Comparison of ENCODE assay signal across 15 cellular contexts in the genomic region with DNA sequence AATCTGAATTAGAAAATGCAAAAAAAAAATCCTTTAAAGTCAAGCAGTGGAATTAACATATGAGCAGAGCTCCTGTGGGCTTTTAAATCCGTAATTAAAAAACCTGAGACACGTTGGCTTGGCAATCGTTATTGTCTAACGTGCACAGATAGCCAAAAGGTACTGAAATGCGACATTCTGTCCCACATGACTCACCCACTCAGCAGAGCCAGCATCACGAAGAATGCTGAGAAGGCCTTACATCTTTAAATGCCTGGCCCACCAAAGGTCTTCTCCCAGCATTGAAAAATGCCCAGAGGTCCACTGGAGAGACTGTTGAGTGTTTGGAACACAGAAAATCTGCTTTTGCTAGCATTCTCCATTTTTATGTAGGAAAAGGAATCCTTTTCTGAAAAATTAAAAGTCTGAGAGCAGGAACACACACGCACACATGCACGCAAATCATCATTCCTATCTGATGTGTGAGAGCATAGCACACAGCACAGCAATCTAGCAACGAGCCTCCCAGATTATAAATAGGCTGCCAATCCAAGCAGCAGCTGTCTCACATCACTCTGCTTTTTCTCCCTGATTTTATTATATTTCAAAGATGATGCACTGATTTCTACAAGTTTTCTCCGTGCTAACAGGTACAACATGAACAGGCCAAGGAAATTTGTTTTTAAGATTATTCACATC.
DNase-seq lines count a peak whose midpoint lies in the region; ATAC-seq and TF ChIP-seq lines count a peak whose summit lies in the region.
"Had no signal": no experiment of that assay in that cellular context is flagged by ENCODE, and none has a peak within 500 bp of the region (broad histone marks: within the 10 kb centered on the region; RNA-seq: fewer than 3 reads in every experiment).

No MANE protein-coding gene starts in this region.

- TF ChIP-seq CTCF in brain microvascular endothelial cell (IDR thresholded peaks at IDR 0.05; ENCODE audit: low read depth, low read length, missing control alignments) (no peak), thoracic aorta (IDR thresholded peaks at IDR 0.05) (no peak), WERI-Rb-1 (IDR thresholded peaks at IDR 0.05; ENCODE audit: low read depth, low read length) (no peak)

- H3K9me3 ChIP-seq in HAP-1: no peaks in the 10 kb centered on the region
- no peaks in the 10 kb centered on the region for H3K9me3 ChIP-seq in thoracic aorta
- H3K9me3 ChIP-seq in WERI-Rb-1 (ENCODE audit: severe bottlenecking): no peaks in the 10 kb centered on the region
- H3K9me3 ChIP-seq: prostate gland had no signal

- H3K4me3 ChIP-seq in HAP-1 (no peak overlapping the region), brain microvascular endothelial cell (ENCODE audit: low read depth, low read length) (no peak overlapping the region), thoracic aorta (peak overlapping the region; percentile 32), WERI-Rb-1 (ENCODE audit: low read depth, low read length) (no peak overlapping the region)
- H3K4me3 ChIP-seq: prostate gland had no signal

- H3K4me1 ChIP-seq in HAP-1: peaks cover 22% of the 10 kb centered on the region
- peaks cover 17 to 21% of the 10 kb centered on the region in 2 donors for H3K4me1 ChIP-seq in thoracic aorta (ENCODE audit: control insufficient read depth in 1 of 2, low read depth in 2 of 2)
- H3K4me1 ChIP-seq: prostate gland had no signal

- H3K27me3 ChIP-seq in HAP-1 (ENCODE audit: low read depth) (no peaks in the 10 kb centered on the region), brain microvascular endothelial cell (replicated peaks) (no peaks in the 10 kb centered on the region), thoracic aorta (replicated peaks; ENCODE audit: insufficient read depth) (no peaks in the 10 kb centered on the region), WERI-Rb-1 (ENCODE audit: insufficient read depth, low read depth, severe bottlenecking) (no peaks in the 10 kb centered on the region)

- in situ Hi-C loops in HAP-1 (cut with MboI; ENCODE audit: low sequenced_read_pairs) (no loop called here), brain microvascular endothelial cell (cut with HindIII; ENCODE audit: low pct_ligation_motif_present, low sequenced_read_pairs) (no loop called here)

- ATAC-seq in thoracic aorta (ENCODE audit: insufficient number of reproducible peaks, low FRiP score, low read depth) (no peak), HG02571 (IDR thresholded peaks at IDR 0.05; ENCODE audit: unreplicated experiment) (no peak)

- H3K27ac ChIP-seq in brain microvascular endothelial cell: peak overlapping the region; percentile 78
- H3K27ac ChIP-seq in thoracic aorta: peak overlapping the region in 1 of 2 donors; percentile 16
- no peak overlapping the region for H3K27ac ChIP-seq in WERI-Rb-1
- H3K27ac ChIP-seq: KMS-11, prostate gland had no signal

- H3K36me3 ChIP-seq in HAP-1 (replicated peaks) (no peaks in the 10 kb centered on the region), brain microvascular endothelial cell (replicated peaks) (no peaks in the 10 kb centered on the region), thoracic aorta (no peaks in the 10 kb centered on the region), WERI-Rb-1 (no peaks in the 10 kb centered on the region)
- H3K36me3 ChIP-seq: prostate gland had no signal

- peak; percentile 39 to 48 for DNase-seq in HAP-1 (ENCODE audit: low spot score in 2 of 2)
- peak; percentile 57 for DNase-seq in brain microvascular endothelial cell
- DNase-seq in inferior parietal cortex (ENCODE audit: extremely low spot score): peak; percentile 41
- no peak for DNase-seq in thoracic aorta (ENCODE audit: low spot score)
- DNase-seq in DMS153 (lab: John Stamatoyannopoulos, UW): no peak
- no peak for DNase-seq in WERI-Rb-1
- DNase-seq: activated CD8-positive, alpha-beta memory T cell treated with anti-CD3 and anti-CD28 coated beads for 24 hours; CD4-positive, alpha-beta memory T cell; kidney; NCI-H146; NCI-H446; OCI-M1 had no signal

Comparison
In these comparisons a context has a peak if more than half of its experiments do, and no peak if none do; other contexts are left out.
1. DNase-seq: peak in HAP-1 (2 of 2), brain microvascular endothelial cell (single experiment) and inferior parietal cortex (single experiment); none in thoracic aorta (single experiment), DMS153 (single experiment) and WERI-Rb-1 (single experiment).